Comparison of ENCODE assay signal across 30 cellular contexts in the genomic region with DNA sequence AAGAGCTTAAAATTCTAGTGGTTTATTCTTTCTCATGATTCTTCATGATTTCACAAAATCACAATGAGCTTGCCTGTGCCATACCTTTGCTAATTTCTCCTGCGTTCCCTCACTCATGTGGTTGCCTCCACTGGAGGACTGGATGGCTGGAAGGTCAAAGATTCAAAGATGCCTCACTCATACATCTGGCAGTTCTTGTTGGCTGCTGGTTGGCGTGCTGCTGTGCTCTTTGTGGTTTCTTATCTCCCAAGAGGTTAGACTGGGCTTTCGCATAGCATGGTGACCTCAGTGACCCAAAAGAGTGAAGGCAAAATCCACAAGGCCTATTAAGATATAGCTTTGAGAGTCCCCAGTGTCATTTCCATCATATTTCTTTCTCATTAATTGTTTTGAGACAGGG.
DNase-seq lines count a peak whose midpoint lies in the region; ATAC-seq and TF ChIP-seq lines count a peak whose summit lies in the region.
"Had no signal": no experiment of that assay in that cellular context is flagged by ENCODE, and none has a peak within 500 bp of the region (broad histone marks: within the 10 kb centered on the region; RNA-seq: fewer than 3 reads in every experiment).

No MANE protein-coding gene starts in this region.

- H3K4me3 ChIP-seq in choroid plexus epithelial cell (ENCODE audit: low read depth, low read length) = no peak overlapping the region
- H3K4me3 ChIP-seq: body of pancreas, HAP-1, psoas muscle, transverse colon had no signal

- ATAC-seq in GM21367 (IDR thresholded peaks at IDR 0.05; ENCODE audit: unreplicated experiment) = no peak
- ATAC-seq: activated CD4-positive, CD25-positive, alpha-beta regulatory T cell treated with anti-CD3 and anti-CD28 coated beads, Interleukin-2, amount 50 U/mL, for 24 hours; activated CD8-positive, alpha-beta memory T cell treated with anti-CD3 and anti-CD28 coated beads, Interleukin-2, amount 10 ng/mL, durations not matched to agents 7 days and 5 days; activated T-cell treated with anti-CD3 and anti-CD28 coated beads, Interleukin-2, amount 50 U/mL, for 4 hours; body of pancreas; HepG2; left cardiac atrium; natural killer cell; psoas muscle; sciatic nerve had no signal

- peak; percentile 67 for DNase-seq in H4 (ENCODE audit: low spot score)
- DNase-seq in RPMI7951 (ENCODE audit: low read depth) = peak; percentile 62
- DNase-seq in choroid plexus epithelial cell (ENCODE audit: low read depth) = peak; percentile 44
- peak; percentile 69 for DNase-seq in stromal cell of bone marrow (ENCODE audit: low read depth)
- no peak for DNase-seq in NOMO-1 (lab: John Stamatoyannopoulos, UW; ENCODE audit: unreplicated experiment in 2 of 2)
- DNase-seq in Ammon's horn (ENCODE audit: low spot score) = no peak
- DNase-seq: activated CD4-positive, alpha-beta T cell treated with anti-CD3 and anti-CD28 coated beads, Interleukin-2, amount 50 U/mL, for 4 hours; activated CD8-positive, alpha-beta memory T cell treated with anti-CD3 and anti-CD28 coated beads, Interleukin-2, amount 10 ng/mL, durations not matched to agents 7 days and 5 days; activated gamma-delta T cell; activated naive CD8-positive, alpha-beta T cell treated with anti-CD3 and anti-CD28 coated beads for 36 hours; activated T-cell treated with anti-CD3 and anti-CD28 coated beads, Interleukin-2, amount 50 U/mL, for 4 hours; body of pancreas; CD4-positive, CD25-positive, alpha-beta regulatory T cell; dermis blood vessel endothelial cell; hypothalamus; left cardiac atrium; natural killer cell; NCI-H1092; NCI-H187; NCI-H82; occipital lobe; psoas muscle; SK-N-SH; stimulated activated CD4-positive, alpha-beta T cell treated with anti-CD3 and anti-CD28 coated beads, Interleukin-4, amount 100 ng/mL, for 1 hour; transverse colon had no signal

- TF ChIP-seq CTCF in choroid plexus epithelial cell (conservative IDR thresholded peaks at IDR 0.05; ENCODE audit: low read depth, low read length) = no peak

Comparison
In these comparisons a context has a peak if more than half of its experiments do, and no peak if none do; other contexts are left out.
1. DNase-seq: peak in H4 (single experiment), RPMI7951 (single experiment), choroid plexus epithelial cell (single experiment) and stromal cell of bone marrow (single experiment); none in NOMO-1 (0 of 2) and Ammon's horn (single experiment).